Comparison of ENCODE assay signal across 1 cellular context in genomic region chr6:15316754-15317153, GRCh38.
TF ChIP-seq lines count a peak whose summit lies in the region.

No MANE protein-coding gene starts in this region.

TF ChIP-seq in GM12878, 131 proteins besides CTCF, POLR2A, EP300 and RAD21 (continued from another document):
- no peak for TF ChIP-seq E4F1 (IDR thresholded peaks at IDR 0.05; ENCODE audit: borderline replicate concordance, partially characterized antibody)
- no peak for TF ChIP-seq RBBP5 (conservative IDR thresholded peaks at IDR 0.05)
- TF ChIP-seq YBX1 (IDR thresholded peaks at IDR 0.05) = no peak
- no peak for TF ChIP-seq DPF2 (IDR thresholded peaks at IDR 0.05)
- TF ChIP-seq LARP7 (IDR thresholded peaks at IDR 0.05) = no peak
- no peak for TF ChIP-seq PAX5 (IDR thresholded peaks at IDR 0.05; ENCODE audit: borderline replicate concordance, low read depth, low read length)
- no peak for TF ChIP-seq IKZF2 (IDR thresholded peaks at IDR 0.05)
- no peak for TF ChIP-seq HDAC2 (IDR thresholded peaks at IDR 0.05)
- no peak for TF ChIP-seq USF2 (IDR thresholded peaks at IDR 0.05; ENCODE audit: borderline replicate concordance, low read depth, low read length)
- no peak for TF ChIP-seq TARDBP (IDR thresholded peaks at IDR 0.05; ENCODE audit: borderline replicate concordance)
- TF ChIP-seq CBX3 (IDR thresholded peaks at IDR 0.05; ENCODE audit: borderline replicate concordance, low read depth) = no peak
- TF ChIP-seq, protein P1, sequence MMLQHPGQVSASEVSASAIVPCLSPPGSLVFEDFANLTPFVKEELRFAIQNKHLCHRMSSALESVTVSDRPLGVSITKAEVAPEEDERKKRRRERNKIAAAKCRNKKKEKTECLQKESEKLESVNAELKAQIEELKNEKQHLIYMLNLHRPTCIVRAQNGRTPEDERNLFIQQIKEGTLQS (IDR thresholded peaks at IDR 0.05; ENCODE audit: borderline replicate concordance, extremely low read depth, low read depth, low read length) = no peak
- TF ChIP-seq NBN (IDR thresholded peaks at IDR 0.05) = no peak
- TF ChIP-seq SMAD1 (IDR thresholded peaks at IDR 0.05; ENCODE audit: low read depth, partially characterized antibody) = no peak
- TF ChIP-seq, protein P2, sequence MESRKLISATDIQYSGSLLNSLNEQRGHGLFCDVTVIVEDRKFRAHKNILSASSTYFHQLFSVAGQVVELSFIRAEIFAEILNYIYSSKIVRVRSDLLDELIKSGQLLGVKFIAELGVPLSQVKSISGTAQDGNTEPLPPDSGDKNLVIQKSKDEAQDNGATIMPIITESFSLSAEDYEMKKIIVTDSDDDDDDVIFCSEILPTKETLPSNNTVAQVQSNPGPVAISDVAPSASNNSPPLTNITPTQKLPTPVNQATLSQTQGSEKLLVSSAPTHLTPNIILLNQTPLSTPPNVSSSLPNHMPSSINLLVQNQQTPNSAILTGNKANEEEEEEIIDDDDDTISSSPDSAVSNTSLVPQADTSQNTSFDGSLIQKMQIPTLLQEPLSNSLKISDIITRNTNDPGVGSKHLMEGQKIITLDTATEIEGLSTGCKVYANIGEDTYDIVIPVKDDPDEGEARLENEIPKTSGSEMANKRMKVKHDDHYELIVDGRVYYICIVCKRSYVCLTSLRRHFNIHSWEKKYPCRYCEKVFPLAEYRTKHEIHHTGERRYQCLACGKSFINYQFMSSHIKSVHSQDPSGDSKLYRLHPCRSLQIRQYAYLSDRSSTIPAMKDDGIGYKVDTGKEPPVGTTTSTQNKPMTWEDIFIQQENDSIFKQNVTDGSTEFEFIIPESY (IDR thresholded peaks at IDR 0.05) = no peak
- TF ChIP-seq JUND (IDR thresholded peaks at IDR 0.05; ENCODE audit: low read depth, low read length) = no peak
- TF ChIP-seq PAX8 (IDR thresholded peaks at IDR 0.05) = no peak
- TF ChIP-seq YY1 (IDR thresholded peaks at IDR 0.05; ENCODE audit: low read depth, low read length) = no peak
TF ChIP-seq in GM12878: peak in this region for 0.
